1 cellular context compared by ENCODE assay signal in the genomic region with DNA sequence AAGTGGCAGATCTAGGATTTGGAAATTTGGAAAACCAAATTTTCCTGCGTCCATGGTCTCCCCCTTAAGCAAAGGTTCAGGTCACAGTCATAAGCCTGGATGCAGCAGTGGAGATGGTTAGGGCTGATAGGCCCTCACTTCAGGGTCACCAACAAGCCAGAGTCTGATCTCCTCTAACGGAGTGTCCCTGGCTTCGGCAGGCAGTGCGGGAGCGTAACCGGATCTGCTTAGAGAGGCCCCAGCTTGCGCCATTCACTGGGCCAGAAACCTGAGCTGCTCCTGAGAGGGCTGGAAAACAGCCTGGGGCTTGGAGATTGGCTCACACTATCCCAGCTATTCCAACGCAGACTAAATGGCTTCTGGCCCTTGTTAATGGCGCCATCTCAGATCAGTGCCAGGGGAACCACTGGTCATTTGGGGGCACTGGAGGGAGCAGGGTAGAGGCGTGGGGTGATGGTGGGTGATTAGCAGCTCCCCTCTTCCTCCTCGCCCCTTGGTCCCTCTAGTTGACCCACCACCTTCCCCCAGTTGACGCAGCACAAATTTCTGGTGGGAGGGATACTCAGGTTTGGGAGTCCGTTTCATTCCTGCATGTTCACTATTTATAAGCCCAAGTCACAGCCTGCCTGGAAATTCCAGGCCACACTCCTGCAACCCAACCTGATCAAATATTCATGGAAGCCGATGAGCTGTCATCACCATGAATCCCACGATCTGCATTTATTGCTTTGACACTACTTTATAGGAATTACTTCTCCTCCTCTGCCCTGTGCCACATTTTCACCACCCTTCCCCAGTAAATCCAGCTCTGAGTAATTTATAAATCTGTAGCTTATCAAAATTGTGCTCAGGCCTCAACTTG.
TF ChIP-seq lines count a peak whose summit lies in the region.

No MANE protein-coding gene starts in this region.

TF ChIP-seq in K562, 482 proteins besides CTCF, POLR2A, EP300 and RAD21 (continued from another document):
- TF ChIP-seq U2AF2 (optimal IDR thresholded peaks at IDR 0.05; ENCODE audit: low read depth, low read length) (no peak), NR2F6 (CRISPR knock-in tag; IDR thresholded peaks at IDR 0.05) (no peak), TRIM28 (IDR thresholded peaks at IDR 0.05) (no peak), XRCC4 (IDR thresholded peaks at IDR 0.05; ENCODE audit: extremely low read depth, insufficient read depth, insufficient read length) (no peak), RCOR1 (IDR thresholded peaks at IDR 0.05; ENCODE audit: borderline replicate concordance in 1 of 2, low read depth in 2 of 2, low read length in 2 of 2) (peak in 1 of 2 experiments; percentile 26; a peak in 1 of 4 replicates), ARID1B (IDR thresholded peaks at IDR 0.05) (0 out of 2 replicates have a peak, but pooled peaks have one; percentile 5), ZNF830 (CRISPR knock-in tag; IDR thresholded peaks at IDR 0.05) (no peak), NR4A1 (CRISPR knock-in tag; IDR thresholded peaks at IDR 0.05) (no peak), NR4A1 (tag; IDR thresholded peaks at IDR 0.05) (peak; percentile 29; the same call in 1 of the 2 replicates), ERF (CRISPR knock-in tag; IDR thresholded peaks at IDR 0.05) (no peak), HNRNPLL (IDR thresholded peaks at IDR 0.05; ENCODE audit: low read depth, low read length, poor library complexity, severe bottlenecking) (peak; percentile 89), HIVEP1 (CRISPR knock-in tag; IDR thresholded peaks at IDR 0.05) (no peak), DPF2 (IDR thresholded peaks at IDR 0.05) (0 out of 2 replicates have a peak, but pooled peaks have one; percentile 22), NRF1 (conservative IDR thresholded peaks at IDR 0.05 in 1 of 2, IDR thresholded peaks at IDR 0.05 in 1 of 2) (peak; percentile 50 to 64), KAT7 (CRISPR knock-in tag; IDR thresholded peaks at IDR 0.05; ENCODE audit: borderline replicate concordance) (no peak)
- TF ChIP-seq, protein P1, sequence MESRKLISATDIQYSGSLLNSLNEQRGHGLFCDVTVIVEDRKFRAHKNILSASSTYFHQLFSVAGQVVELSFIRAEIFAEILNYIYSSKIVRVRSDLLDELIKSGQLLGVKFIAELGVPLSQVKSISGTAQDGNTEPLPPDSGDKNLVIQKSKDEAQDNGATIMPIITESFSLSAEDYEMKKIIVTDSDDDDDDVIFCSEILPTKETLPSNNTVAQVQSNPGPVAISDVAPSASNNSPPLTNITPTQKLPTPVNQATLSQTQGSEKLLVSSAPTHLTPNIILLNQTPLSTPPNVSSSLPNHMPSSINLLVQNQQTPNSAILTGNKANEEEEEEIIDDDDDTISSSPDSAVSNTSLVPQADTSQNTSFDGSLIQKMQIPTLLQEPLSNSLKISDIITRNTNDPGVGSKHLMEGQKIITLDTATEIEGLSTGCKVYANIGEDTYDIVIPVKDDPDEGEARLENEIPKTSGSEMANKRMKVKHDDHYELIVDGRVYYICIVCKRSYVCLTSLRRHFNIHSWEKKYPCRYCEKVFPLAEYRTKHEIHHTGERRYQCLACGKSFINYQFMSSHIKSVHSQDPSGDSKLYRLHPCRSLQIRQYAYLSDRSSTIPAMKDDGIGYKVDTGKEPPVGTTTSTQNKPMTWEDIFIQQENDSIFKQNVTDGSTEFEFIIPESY (CRISPR knock-in tag; IDR thresholded peaks at IDR 0.05): peak; percentile 33; the same call in 1 of the 2 replicates
- TF ChIP-seq, protein P2, sequence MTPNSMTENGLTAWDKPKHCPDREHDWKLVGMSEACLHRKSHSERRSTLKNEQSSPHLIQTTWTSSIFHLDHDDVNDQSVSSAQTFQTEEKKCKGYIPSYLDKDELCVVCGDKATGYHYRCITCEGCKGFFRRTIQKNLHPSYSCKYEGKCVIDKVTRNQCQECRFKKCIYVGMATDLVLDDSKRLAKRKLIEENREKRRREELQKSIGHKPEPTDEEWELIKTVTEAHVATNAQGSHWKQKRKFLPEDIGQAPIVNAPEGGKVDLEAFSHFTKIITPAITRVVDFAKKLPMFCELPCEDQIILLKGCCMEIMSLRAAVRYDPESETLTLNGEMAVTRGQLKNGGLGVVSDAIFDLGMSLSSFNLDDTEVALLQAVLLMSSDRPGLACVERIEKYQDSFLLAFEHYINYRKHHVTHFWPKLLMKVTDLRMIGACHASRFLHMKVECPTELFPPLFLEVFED (CRISPR knock-in tag; conservative IDR thresholded peaks at IDR 0.05): no peak
- TF ChIP-seq, protein P3, sequence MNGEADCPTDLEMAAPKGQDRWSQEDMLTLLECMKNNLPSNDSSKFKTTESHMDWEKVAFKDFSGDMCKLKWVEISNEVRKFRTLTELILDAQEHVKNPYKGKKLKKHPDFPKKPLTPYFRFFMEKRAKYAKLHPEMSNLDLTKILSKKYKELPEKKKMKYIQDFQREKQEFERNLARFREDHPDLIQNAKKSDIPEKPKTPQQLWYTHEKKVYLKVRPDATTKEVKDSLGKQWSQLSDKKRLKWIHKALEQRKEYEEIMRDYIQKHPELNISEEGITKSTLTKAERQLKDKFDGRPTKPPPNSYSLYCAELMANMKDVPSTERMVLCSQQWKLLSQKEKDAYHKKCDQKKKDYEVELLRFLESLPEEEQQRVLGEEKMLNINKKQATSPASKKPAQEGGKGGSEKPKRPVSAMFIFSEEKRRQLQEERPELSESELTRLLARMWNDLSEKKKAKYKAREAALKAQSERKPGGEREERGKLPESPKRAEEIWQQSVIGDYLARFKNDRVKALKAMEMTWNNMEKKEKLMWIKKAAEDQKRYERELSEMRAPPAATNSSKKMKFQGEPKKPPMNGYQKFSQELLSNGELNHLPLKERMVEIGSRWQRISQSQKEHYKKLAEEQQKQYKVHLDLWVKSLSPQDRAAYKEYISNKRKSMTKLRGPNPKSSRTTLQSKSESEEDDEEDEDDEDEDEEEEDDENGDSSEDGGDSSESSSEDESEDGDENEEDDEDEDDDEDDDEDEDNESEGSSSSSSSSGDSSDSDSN (IDR thresholded peaks at IDR 0.05; ENCODE audit: borderline replicate concordance in 1 of 2, low read depth in 2 of 2, low read length in 2 of 2): peak in 1 of 2 experiments; percentile 49; a peak in 1 of 4 replicates
- TF ChIP-seq, protein P4, sequence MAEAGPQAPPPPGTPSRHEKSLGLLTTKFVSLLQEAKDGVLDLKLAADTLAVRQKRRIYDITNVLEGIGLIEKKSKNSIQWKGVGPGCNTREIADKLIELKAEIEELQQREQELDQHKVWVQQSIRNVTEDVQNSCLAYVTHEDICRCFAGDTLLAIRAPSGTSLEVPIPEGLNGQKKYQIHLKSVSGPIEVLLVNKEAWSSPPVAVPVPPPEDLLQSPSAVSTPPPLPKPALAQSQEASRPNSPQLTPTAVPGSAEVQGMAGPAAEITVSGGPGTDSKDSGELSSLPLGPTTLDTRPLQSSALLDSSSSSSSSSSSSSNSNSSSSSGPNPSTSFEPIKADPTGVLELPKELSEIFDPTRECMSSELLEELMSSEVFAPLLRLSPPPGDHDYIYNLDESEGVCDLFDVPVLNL (CRISPR knock-in tag; IDR thresholded peaks at IDR 0.05; ENCODE audit: low read depth): 0 out of 2 replicates have a peak, but pooled peaks have one; percentile 34
